Comparison of ENCODE assay signal across 24 cellular contexts in genomic region chr1:206681359-206681758, GRCh38.
"Had no signal": no experiment of that assay in that cellular context is flagged by ENCODE, and none has a peak within 500 bp of the region (broad histone marks: within the 10 kb centered on the region; RNA-seq: fewer than 3 reads in every experiment).

No MANE protein-coding gene starts in this region.

- FAIRE-seq: islet of Langerhans had no signal

- H3K27ac ChIP-seq: cardiac muscle cell, esophagus squamous epithelium, neural progenitor cell, prostate gland, right atrium auricular region, testis had no signal

- H3K4me1 ChIP-seq: prostate gland had no signal

- H3K36me3 Mint-ChIP-seq: activated naive CD8-positive, alpha-beta T cell; naive B cell; neural progenitor cell; type B pancreatic cell; WTC11 had no signal

- H3K4me3 ChIP-seq: cardiac muscle cell, esophagus squamous epithelium, mucosa of descending colon, neural progenitor cell, prostate gland, right atrium auricular region, testis had no signal

- H3K36me3 ChIP-seq: cardiac muscle cell, esophagus squamous epithelium, neural progenitor cell, prostate gland, right atrium auricular region had no signal

- ATAC-seq: activated CD8-positive, alpha-beta T cell treated with anti-CD3 and anti-CD28 coated beads, Interleukin-2, amount 10 ng/mL, durations not matched to agents 7 days and 5 days; activated T-cell treated with anti-CD3 and anti-CD28 coated beads, Interleukin-2, amount 50 U/mL, for 4 hours; effector memory CD8-positive, alpha-beta T cell; left cardiac atrium; mucosa of descending colon; WTC11 had no signal

- H3K9me3 Mint-ChIP-seq: activated T-cell treated with anti-CD3 and anti-CD28 coated beads, Interleukin-2, amount 50 U/mL, for 4 hours; effector memory CD8-positive, alpha-beta T cell; naive B cell; neural progenitor cell; type B pancreatic cell; WTC11 had no signal

- DNase-seq: activated CD4-positive, alpha-beta T cell treated with anti-CD3 and anti-CD28 coated beads for 48 hours; activated CD8-positive, alpha-beta T cell treated with anti-CD3 and anti-CD28 coated beads, Interleukin-2, amount 10 ng/mL, durations not matched to agents 7 days and 5 days; activated gamma-delta T cell; activated T-cell treated with anti-CD3 and anti-CD28 coated beads, Interleukin-2, amount 50 U/mL, for 4 hours; amygdala; dermis blood vessel endothelial cell; effector memory CD8-positive, alpha-beta T cell; esophagus squamous epithelium; left cardiac atrium; mesenchymal stem cell; mucosa of descending colon; naive B cell; stimulated activated CD4-positive, alpha-beta T cell treated with anti-CD3 and anti-CD28 coated beads, Interleukin-2, amount 100 ng/mL, for 24 hours; SW 1271; T-helper 2 cell; testis had no signal

- H3K9me3 ChIP-seq: esophagus squamous epithelium, mucosa of descending colon, prostate gland, right atrium auricular region, testis had no signal

- H3K27me3 ChIP-seq: cardiac muscle cell, esophagus squamous epithelium, right atrium auricular region, testis had no signal

- H3K4me3 Mint-ChIP-seq: activated CD8-positive, alpha-beta T cell treated with anti-CD3 and anti-CD28 coated beads, Interleukin-2, amount 10 ng/mL, durations not matched to agents 7 days and 5 days; activated naive CD8-positive, alpha-beta T cell; activated T-cell treated with anti-CD3 and anti-CD28 coated beads, Interleukin-2, amount 50 U/mL, for 4 hours; effector memory CD8-positive, alpha-beta T cell; neural progenitor cell; WTC11 had no signal

- H3K27ac Mint-ChIP-seq: activated CD8-positive, alpha-beta T cell treated with anti-CD3 and anti-CD28 coated beads, Interleukin-2, amount 10 ng/mL, durations not matched to agents 7 days and 5 days; activated naive CD8-positive, alpha-beta T cell; effector memory CD8-positive, alpha-beta T cell; neural progenitor cell; WTC11 had no signal
